ENCODE assay signal across 2 cellular contexts in the genomic region with DNA sequence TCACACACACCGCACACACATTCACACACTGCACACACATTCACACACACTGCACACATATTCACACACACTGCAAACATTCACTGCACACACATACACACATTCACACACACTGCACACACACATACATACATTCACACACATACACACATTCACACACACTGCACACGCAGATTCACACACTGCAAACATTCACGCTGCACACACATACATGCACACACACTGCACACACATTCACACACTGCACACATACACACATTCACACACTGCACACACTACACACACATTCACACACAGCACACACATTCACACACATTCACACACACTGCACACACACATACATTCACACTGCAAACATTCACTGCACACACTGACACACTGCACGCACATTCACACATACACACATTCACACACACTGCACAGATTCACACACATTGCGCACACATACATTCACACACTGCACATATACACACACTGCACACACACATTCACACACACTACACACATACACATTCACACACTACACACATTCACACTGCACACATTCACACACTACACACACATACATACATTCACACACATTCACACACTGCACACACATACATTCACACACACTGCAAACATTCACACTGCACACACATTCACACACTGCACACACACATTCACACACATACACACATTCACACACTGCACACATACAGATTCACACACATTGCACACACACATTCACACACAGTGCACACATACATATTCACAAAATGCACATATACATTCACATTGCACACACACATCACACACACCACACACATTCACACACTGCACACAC.
A peak's percentile ranks its signal among the peaks of the same experiment; 100 is the strongest.
TF ChIP-seq lines count a peak whose summit lies in the region.

No MANE protein-coding gene starts in this region.

TF ChIP-seq in HepG2, 621 proteins besides CTCF, POLR2A, EP300 and RAD21 (continues in another document):
- TF ChIP-seq, protein P1, sequence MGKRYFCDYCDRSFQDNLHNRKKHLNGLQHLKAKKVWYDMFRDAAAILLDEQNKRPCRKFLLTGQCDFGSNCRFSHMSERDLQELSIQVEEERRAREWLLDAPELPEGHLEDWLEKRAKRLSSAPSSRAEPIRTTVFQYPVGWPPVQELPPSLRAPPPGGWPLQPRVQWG (CRISPR knock-in tag; IDR thresholded peaks at IDR 0.05; ENCODE audit: borderline replicate concordance, low read depth): no peak
- TF ChIP-seq CBX2 (IDR thresholded peaks at IDR 0.05; ENCODE audit: low read depth, low read length) (no peak), CBX2 (CRISPR knock-in tag; IDR thresholded peaks at IDR 0.05; ENCODE audit: low read depth) (no peak), HMGA1 (CRISPR knock-in tag; conservative IDR thresholded peaks at IDR 0.05) (no peak), THAP11 (CRISPR knock-in tag; IDR thresholded peaks at IDR 0.05) (no peak), HNF4A (CRISPR knock-in tag; IDR thresholded peaks at IDR 0.05) (no peak), KAT2B (IDR thresholded peaks at IDR 0.05; ENCODE audit: borderline replicate concordance, low read depth, low read length) (no peak), ZNF589 (CRISPR knock-in tag; conservative IDR thresholded peaks at IDR 0.05) (0 out of 2 replicates have a peak, but pooled peaks have one; percentile 28), TBP (CRISPR knock-in tag; IDR thresholded peaks at IDR 0.05) (no peak), ZNF251 (CRISPR knock-in tag; IDR thresholded peaks at IDR 0.05) (no peak), TSC22D2 (CRISPR knock-in tag; IDR thresholded peaks at IDR 0.05; ENCODE audit: borderline replicate concordance) (no peak), RARA (CRISPR knock-in tag; IDR thresholded peaks at IDR 0.05) (no peak), MZF1 (CRISPR knock-in tag; IDR thresholded peaks at IDR 0.05; ENCODE audit: borderline replicate concordance) (no peak), PHF5A (CRISPR knock-in tag; IDR thresholded peaks at IDR 0.05; ENCODE audit: low read depth, unreplicated experiment) (no peak), REPIN1 (CRISPR knock-in tag; IDR thresholded peaks at IDR 0.05; ENCODE audit: borderline replicate concordance, low read depth) (no peak), ETV6 (CRISPR knock-in tag; conservative IDR thresholded peaks at IDR 0.05) (no peak), REL (CRISPR knock-in tag; conservative IDR thresholded peaks at IDR 0.05) (0 out of 2 replicates have a peak, but pooled peaks have one; percentile 51), SMAD1 (CRISPR knock-in tag; IDR thresholded peaks at IDR 0.05; ENCODE audit: borderline replicate concordance, low read depth) (no peak)
- TF ChIP-seq, protein P2, sequence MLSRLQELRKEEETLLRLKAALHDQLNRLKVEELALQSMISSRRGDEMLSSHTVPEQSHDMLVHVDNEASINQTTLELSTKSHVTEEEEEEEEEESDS (CRISPR knock-in tag; IDR thresholded peaks at IDR 0.05; ENCODE audit: borderline replicate concordance): no peak
- TF ChIP-seq, protein P3, sequence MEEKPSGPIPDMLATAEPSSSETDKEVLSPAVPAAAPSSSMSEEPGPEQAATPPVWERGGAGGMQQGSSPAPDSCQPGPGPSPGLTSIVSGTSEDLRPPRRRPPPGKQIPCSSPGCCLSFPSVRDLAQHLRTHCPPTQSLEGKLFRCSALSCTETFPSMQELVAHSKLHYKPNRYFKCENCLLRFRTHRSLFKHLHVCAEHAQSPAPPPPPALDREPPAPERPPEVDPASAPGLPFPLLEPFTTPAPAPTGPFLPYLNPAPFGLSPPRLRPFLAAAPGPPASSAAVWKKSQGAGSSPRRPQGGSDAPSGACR (CRISPR knock-in tag; IDR thresholded peaks at IDR 0.05): no peak
- TF ChIP-seq, protein P4, sequence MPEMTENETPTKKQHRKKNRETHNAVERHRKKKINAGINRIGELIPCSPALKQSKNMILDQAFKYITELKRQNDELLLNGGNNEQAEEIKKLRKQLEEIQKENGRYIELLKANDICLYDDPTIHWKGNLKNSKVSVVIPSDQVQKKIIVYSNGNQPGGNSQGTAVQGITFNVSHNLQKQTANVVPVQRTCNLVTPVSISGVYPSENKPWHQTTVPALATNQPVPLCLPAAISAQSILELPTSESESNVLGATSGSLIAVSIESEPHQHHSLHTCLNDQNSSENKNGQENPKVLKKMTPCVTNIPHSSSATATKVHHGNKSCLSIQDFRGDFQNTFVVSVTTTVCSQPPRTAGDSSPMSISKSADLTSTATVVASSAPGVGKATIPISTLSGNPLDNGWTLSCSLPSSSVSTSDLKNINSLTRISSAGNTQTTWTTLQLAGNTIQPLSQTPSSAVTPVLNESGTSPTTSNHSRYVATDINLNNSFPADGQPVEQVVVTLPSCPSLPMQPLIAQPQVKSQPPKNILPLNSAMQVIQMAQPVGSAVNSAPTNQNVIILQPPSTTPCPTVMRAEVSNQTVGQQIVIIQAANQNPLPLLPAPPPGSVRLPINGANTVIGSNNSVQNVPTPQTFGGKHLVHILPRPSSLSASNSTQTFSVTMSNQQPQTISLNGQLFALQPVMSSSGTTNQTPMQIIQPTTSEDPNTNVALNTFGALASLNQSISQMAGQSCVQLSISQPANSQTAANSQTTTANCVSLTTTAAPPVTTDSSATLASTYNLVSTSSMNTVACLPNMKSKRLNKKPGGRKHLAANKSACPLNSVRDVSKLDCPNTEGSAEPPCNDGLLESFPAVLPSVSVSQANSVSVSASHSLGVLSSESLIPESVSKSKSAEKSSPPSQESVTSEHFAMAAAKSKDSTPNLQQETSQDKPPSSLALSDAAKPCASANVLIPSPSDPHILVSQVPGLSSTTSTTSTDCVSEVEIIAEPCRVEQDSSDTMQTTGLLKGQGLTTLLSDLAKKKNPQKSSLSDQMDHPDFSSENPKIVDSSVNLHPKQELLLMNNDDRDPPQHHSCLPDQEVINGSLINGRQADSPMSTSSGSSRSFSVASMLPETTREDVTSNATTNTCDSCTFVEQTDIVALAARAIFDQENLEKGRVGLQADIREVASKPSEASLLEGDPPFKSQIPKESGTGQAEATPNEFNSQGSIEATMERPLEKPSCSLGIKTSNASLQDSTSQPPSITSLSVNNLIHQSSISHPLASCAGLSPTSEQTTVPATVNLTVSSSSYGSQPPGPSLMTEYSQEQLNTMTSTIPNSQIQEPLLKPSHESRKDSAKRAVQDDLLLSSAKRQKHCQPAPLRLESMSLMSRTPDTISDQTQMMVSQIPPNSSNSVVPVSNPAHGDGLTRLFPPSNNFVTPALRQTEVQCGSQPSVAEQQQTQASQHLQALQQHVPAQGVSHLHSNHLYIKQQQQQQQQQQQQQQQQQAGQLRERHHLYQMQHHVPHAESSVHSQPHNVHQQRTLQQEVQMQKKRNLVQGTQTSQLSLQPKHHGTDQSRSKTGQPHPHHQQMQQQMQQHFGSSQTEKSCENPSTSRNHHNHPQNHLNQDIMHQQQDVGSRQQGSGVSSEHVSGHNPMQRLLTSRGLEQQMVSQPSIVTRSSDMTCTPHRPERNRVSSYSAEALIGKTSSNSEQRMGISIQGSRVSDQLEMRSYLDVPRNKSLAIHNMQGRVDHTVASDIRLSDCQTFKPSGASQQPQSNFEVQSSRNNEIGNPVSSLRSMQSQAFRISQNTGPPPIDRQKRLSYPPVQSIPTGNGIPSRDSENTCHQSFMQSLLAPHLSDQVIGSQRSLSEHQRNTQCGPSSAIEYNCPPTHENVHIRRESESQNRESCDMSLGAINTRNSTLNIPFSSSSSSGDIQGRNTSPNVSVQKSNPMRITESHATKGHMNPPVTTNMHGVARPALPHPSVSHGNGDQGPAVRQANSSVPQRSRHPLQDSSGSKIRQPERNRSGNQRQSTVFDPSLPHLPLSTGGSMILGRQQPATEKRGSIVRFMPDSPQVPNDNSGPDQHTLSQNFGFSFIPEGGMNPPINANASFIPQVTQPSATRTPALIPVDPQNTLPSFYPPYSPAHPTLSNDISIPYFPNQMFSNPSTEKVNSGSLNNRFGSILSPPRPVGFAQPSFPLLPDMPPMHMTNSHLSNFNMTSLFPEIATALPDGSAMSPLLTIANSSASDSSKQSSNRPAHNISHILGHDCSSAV (CRISPR knock-in tag; IDR thresholded peaks at IDR 0.05; ENCODE audit: borderline replicate concordance): no peak

TF ChIP-seq in K562, 482 proteins besides CTCF, POLR2A, EP300 and RAD21:
- TF ChIP-seq, protein P5, sequence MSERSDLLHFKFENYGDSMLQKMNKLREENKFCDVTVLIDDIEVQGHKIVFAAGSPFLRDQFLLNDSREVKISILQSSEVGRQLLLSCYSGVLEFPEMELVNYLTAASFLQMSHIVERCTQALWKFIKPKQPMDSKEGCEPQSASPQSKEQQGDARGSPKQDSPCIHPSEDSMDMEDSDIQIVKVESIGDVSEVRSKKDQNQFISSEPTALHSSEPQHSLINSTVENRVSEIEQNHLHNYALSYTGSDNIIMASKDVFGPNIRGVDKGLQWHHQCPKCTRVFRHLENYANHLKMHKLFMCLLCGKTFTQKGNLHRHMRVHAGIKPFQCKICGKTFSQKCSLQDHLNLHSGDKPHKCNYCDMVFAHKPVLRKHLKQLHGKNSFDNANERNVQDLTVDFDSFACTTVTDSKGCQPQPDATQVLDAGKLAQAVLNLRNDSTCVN (CRISPR knock-in tag; IDR thresholded peaks at IDR 0.05): peak; percentile 35; the same call in 1 of the 2 replicates
- TF ChIP-seq HDAC1 (IDR thresholded peaks at IDR 0.05) (0 out of 4 replicates have a peak, but pooled peaks of 1 of the 2 experiments have one; percentile 23), RHOXF2B (CRISPR knock-in tag; conservative IDR thresholded peaks at IDR 0.05) (no peak), NFIC (IDR thresholded peaks at IDR 0.05) (no peak), CBX1 (IDR thresholded peaks at IDR 0.05; ENCODE audit: low read depth) (no peak)
- TF ChIP-seq, protein P6, sequence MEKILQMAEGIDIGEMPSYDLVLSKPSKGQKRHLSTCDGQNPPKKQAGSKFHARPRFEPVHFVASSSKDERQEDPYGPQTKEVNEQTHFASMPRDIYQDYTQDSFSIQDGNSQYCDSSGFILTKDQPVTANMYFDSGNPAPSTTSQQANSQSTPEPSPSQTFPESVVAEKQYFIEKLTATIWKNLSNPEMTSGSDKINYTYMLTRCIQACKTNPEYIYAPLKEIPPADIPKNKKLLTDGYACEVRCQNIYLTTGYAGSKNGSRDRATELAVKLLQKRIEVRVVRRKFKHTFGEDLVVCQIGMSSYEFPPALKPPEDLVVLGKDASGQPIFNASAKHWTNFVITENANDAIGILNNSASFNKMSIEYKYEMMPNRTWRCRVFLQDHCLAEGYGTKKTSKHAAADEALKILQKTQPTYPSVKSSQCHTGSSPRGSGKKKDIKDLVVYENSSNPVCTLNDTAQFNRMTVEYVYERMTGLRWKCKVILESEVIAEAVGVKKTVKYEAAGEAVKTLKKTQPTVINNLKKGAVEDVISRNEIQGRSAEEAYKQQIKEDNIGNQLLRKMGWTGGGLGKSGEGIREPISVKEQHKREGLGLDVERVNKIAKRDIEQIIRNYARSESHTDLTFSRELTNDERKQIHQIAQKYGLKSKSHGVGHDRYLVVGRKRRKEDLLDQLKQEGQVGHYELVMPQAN (IDR thresholded peaks at IDR 0.05; ENCODE audit: borderline replicate concordance): peak; percentile 30; the same call in 1 of the 2 replicates
TF ChIP-seq in K562: peak in this region for 3.
